Comparison of ENCODE assay signal across 1 cellular context in genomic region chr19:16915734-16916133, GRCh38.
TF ChIP-seq lines count a peak whose summit lies in the region.

No MANE protein-coding gene starts in this region.

TF ChIP-seq in K562, 482 proteins besides CTCF, POLR2A, EP300 and RAD21 (continued from another document):
- peak; percentile 56; the same call in 1 of the 2 replicates for TF ChIP-seq ZNF512 (tag; IDR thresholded peaks at IDR 0.05)
